ENCODE assay signal across 1 cellular context in the genomic region with DNA sequence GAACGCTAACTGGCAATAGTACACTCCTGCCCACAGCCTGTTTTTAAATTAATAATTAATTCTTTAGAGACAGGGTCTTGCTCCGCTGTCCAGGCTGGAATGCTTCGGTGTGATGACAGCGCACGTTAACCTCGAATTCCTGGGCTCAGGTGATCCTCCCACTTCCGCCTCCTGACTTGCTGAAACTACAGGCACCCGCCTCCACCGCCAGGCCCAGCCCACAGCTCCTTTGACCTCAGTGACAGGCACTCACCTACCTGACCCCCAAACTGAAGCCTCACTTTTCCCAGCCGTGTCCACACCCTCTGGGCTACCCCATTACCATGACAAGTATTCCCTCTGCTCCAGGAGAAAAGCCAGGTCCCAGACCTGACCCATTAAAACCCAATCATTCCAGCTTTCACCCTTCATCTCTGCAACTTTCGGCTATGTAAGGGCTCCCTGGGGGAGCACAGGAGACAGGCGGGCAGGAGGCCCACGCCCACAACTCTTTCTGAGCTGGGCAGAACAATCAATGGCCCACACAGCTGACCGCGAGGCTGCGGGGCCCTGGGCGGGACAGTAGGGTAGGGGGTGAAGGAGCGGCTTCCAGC.
TF ChIP-seq lines count a peak whose summit lies in the region.

No MANE protein-coding gene starts in this region.

TF ChIP-seq in HepG2, 621 proteins besides CTCF, POLR2A, EP300 and RAD21 (continued from another document and continues in another):
- TF ChIP-seq ZNF770 (CRISPR knock-in tag; IDR thresholded peaks at IDR 0.05): no peak
- TF ChIP-seq ISL2 (CRISPR knock-in tag; IDR thresholded peaks at IDR 0.05): peak; percentile 42; the same call in 1 of the 2 replicates
- peak; percentile 66 for TF ChIP-seq ELF3 (CRISPR knock-in tag; IDR thresholded peaks at IDR 0.05)
- TF ChIP-seq, protein P1, sequence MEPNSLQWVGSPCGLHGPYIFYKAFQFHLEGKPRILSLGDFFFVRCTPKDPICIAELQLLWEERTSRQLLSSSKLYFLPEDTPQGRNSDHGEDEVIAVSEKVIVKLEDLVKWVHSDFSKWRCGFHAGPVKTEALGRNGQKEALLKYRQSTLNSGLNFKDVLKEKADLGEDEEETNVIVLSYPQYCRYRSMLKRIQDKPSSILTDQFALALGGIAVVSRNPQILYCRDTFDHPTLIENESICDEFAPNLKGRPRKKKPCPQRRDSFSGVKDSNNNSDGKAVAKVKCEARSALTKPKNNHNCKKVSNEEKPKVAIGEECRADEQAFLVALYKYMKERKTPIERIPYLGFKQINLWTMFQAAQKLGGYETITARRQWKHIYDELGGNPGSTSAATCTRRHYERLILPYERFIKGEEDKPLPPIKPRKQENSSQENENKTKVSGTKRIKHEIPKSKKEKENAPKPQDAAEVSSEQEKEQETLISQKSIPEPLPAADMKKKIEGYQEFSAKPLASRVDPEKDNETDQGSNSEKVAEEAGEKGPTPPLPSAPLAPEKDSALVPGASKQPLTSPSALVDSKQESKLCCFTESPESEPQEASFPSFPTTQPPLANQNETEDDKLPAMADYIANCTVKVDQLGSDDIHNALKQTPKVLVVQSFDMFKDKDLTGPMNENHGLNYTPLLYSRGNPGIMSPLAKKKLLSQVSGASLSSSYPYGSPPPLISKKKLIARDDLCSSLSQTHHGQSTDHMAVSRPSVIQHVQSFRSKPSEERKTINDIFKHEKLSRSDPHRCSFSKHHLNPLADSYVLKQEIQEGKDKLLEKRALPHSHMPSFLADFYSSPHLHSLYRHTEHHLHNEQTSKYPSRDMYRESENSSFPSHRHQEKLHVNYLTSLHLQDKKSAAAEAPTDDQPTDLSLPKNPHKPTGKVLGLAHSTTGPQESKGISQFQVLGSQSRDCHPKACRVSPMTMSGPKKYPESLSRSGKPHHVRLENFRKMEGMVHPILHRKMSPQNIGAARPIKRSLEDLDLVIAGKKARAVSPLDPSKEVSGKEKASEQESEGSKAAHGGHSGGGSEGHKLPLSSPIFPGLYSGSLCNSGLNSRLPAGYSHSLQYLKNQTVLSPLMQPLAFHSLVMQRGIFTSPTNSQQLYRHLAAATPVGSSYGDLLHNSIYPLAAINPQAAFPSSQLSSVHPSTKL (CRISPR knock-in tag; IDR thresholded peaks at IDR 0.05): 0 out of 2 replicates have a peak, but pooled peaks have one; percentile 5
- no peak for TF ChIP-seq PHF20 (CRISPR knock-in tag; IDR thresholded peaks at IDR 0.05)
- no peak for TF ChIP-seq HNRNPUL1 (IDR thresholded peaks at IDR 0.05; ENCODE audit: low read depth, low read length)
- TF ChIP-seq, protein P2, sequence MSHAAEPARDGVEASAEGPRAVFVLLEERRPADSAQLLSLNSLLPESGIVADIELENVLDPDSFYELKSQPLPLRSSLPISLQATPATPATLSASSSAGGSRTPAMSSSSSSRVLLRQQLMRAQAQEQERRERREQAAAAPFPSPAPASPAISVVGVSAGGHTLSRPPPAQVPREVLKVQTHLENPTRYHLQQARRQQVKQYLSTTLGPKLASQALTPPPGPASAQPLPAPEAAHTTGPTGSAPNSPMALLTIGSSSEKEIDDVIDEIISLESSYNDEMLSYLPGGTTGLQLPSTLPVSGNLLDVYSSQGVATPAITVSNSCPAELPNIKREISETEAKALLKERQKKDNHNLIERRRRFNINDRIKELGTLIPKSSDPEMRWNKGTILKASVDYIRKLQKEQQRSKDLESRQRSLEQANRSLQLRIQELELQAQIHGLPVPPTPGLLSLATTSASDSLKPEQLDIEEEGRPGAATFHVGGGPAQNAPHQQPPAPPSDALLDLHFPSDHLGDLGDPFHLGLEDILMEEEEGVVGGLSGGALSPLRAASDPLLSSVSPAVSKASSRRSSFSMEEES (CRISPR knock-in tag; IDR thresholded peaks at IDR 0.05): peak; percentile 71
- no peak; the same call in 1 of the 2 replicates for TF ChIP-seq YEATS2 (CRISPR knock-in tag; IDR thresholded peaks at IDR 0.05; ENCODE audit: borderline replicate concordance)
- TF ChIP-seq ATF7 (IDR thresholded peaks at IDR 0.05): no peak
- no peak for TF ChIP-seq ATF7 (CRISPR knock-in tag; IDR thresholded peaks at IDR 0.05)
- TF ChIP-seq U2AF1 (optimal IDR thresholded peaks at IDR 0.05; ENCODE audit: low read depth, low read length): no peak
- TF ChIP-seq PHF21A (CRISPR knock-in tag; IDR thresholded peaks at IDR 0.05): peak; percentile 74
- no peak for TF ChIP-seq IRF2 (CRISPR knock-in tag; IDR thresholded peaks at IDR 0.05)
- TF ChIP-seq GABPA (IDR thresholded peaks at IDR 0.05; ENCODE audit: low read depth, low read length): no peak
- peak; percentile 76 for TF ChIP-seq GABPA (CRISPR knock-in tag; IDR thresholded peaks at IDR 0.05; ENCODE audit: low read depth)
- TF ChIP-seq SNAPC2 (CRISPR knock-in tag; IDR thresholded peaks at IDR 0.05): 0 out of 2 replicates have a peak, but pooled peaks have one; percentile 27
- TF ChIP-seq ATF2 (CRISPR knock-in tag; IDR thresholded peaks at IDR 0.05): no peak
- TF ChIP-seq ZBTB40 (IDR thresholded peaks at IDR 0.05): no peak
- TF ChIP-seq ZBTB40 (CRISPR knock-in tag; IDR thresholded peaks at IDR 0.05): no peak
- peak; percentile 61; the same call in 1 of the 2 replicates for TF ChIP-seq ZNF280D (CRISPR knock-in tag; IDR thresholded peaks at IDR 0.05)
- no peak for TF ChIP-seq ARHGAP35 (CRISPR knock-in tag; IDR thresholded peaks at IDR 0.05; ENCODE audit: borderline replicate concordance)
- TF ChIP-seq EED (CRISPR knock-in tag; IDR thresholded peaks at IDR 0.05): no peak
- TF ChIP-seq ZNF891 (CRISPR knock-in tag; IDR thresholded peaks at IDR 0.05): no peak
- TF ChIP-seq ZNF343 (CRISPR knock-in tag; IDR thresholded peaks at IDR 0.05): no peak
- TF ChIP-seq ZNF292 (CRISPR knock-in tag; IDR thresholded peaks at IDR 0.05; ENCODE audit: borderline replicate concordance, low read depth): no peak
- TF ChIP-seq ARID2 (CRISPR knock-in tag; IDR thresholded peaks at IDR 0.05; ENCODE audit: borderline replicate concordance): no peak
- TF ChIP-seq SUZ12 (IDR thresholded peaks at IDR 0.05; ENCODE audit: low read depth, low read length): no peak
- TF ChIP-seq ZNF768 (CRISPR knock-in tag; IDR thresholded peaks at IDR 0.05): no peak
- no peak for TF ChIP-seq LCORL (IDR thresholded peaks at IDR 0.05)
- peak; percentile 45 for TF ChIP-seq LCORL (CRISPR knock-in tag; IDR thresholded peaks at IDR 0.05)
- peak; percentile 98 for TF ChIP-seq ZEB1 (IDR thresholded peaks at IDR 0.05; ENCODE audit: insufficient replicate concordance, low read depth)
- TF ChIP-seq KAT2B (IDR thresholded peaks at IDR 0.05; ENCODE audit: borderline replicate concordance, low read depth, low read length): no peak
- TF ChIP-seq CBFB (CRISPR knock-in tag; IDR thresholded peaks at IDR 0.05): no peak
